1 cellular context compared by ENCODE assay signal in genomic region chr3:197514786-197515090, GRCh38.
TF ChIP-seq lines count a peak whose summit lies in the region.

No MANE protein-coding gene starts in this region.

TF ChIP-seq in WTC11, 78 proteins besides CTCF, POLR2A, EP300 and RAD21 (continued from another document):
- TF ChIP-seq FOXJ3 (CRISPR knock-in tag; IDR thresholded peaks at IDR 0.05; ENCODE audit: borderline replicate concordance) (no peak), SP1 (CRISPR knock-in tag; conservative IDR thresholded peaks at IDR 0.05) (no peak)
TF ChIP-seq in WTC11: peak in this region for 0.
